9 cellular contexts compared by ENCODE assay signal in the genomic region with DNA sequence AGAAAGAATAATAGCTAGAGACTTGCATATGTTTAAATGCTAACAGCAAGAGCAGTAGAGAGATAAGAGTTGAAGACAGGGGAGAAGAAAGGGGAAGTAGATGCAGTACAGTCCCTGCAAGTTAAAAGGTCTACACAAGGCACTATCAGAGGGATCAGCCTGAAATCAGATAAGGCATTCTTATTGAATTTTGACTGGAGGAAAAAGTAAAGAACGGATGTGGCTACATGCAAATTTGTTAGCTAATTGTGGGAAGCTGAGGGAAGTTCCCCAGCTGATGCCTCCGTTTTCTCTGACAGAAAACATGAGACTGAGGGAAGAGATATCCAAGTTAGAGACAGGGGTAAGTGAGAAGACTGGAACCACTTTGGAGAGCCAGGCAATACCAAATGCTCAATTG.
A peak's percentile ranks its signal among the peaks of the same experiment; 100 is the strongest.
DNase-seq lines count a peak whose midpoint lies in the region; ATAC-seq and FAIRE-seq lines count a peak whose summit lies in the region.
"Had no signal": no experiment of that assay in that cellular context is flagged by ENCODE, and none has a peak within 500 bp of the region (broad histone marks: within the 10 kb centered on the region; RNA-seq: fewer than 3 reads in every experiment).

No MANE protein-coding gene starts in this region.

- ATAC-seq in HG03135 (IDR thresholded peaks at IDR 0.05; ENCODE audit: unreplicated experiment), result peak; percentile 84

- H3K9ac ChIP-seq in BLaER1 treated with 17β-estradiol and CSF1 and Interleukin-3, amounts not matched to agents 10 nM and 100 nM, result peak overlapping the region in 4 of 11 experiments; percentile 17 to 61 (median 40); a peak in 5 of 22 replicates

- H3K9me3 ChIP-seq in BLaER1 treated with 17β-estradiol and CSF1 and Interleukin-3, amounts not matched to agents 10 nM and 100 nM (replicated peaks in 1 of 11), result peaks cover 0 to 3% (median 0%) of the 10 kb centered on the region in 11 experiments; a peak in 4 of 22 replicates

- peaks cover 15 to 91% (median 30%) of the 10 kb centered on the region in 10 experiments for H3K4me1 ChIP-seq in BLaER1 treated with 17β-estradiol and CSF1 and Interleukin-3, amounts not matched to agents 10 nM and 100 nM

- peak overlapping the region; percentile 69 to 91 (median 77) for H3K4me2 ChIP-seq in BLaER1 treated with 17β-estradiol and CSF1 and Interleukin-3, amounts not matched to agents 10 nM and 100 nM

- peaks cover 0 to 11% (median 0%) of the 10 kb centered on the region in 11 experiments; a peak in 4 of 22 replicates for H3K36me3 ChIP-seq in BLaER1 treated with 17β-estradiol and CSF1 and Interleukin-3, amounts not matched to agents 10 nM and 100 nM

- H3K27ac ChIP-seq in BLaER1 treated with 17β-estradiol and CSF1 and Interleukin-3, amounts not matched to agents 10 nM and 100 nM, result peak overlapping the region in 9 of 11 experiments; percentile 42 to 81 (median 52); a peak in 15 of 22 replicates

- H3K27me3 ChIP-seq in BLaER1 treated with 17β-estradiol and CSF1 and Interleukin-3, amounts not matched to agents 10 nM and 100 nM, result no peaks in the 10 kb centered on the region

- H4K20me1 ChIP-seq in BLaER1 treated with 17β-estradiol and CSF1 and Interleukin-3, amounts not matched to agents 10 nM and 100 nM, result no peaks in the 10 kb centered on the region

- H3K4me3 ChIP-seq in BLaER1 treated with 17β-estradiol and CSF1 and Interleukin-3, amounts not matched to agents 10 nM and 100 nM, result peak overlapping the region in 2 of 10 experiments; percentile 18 to 20; a peak in 1 of 20 replicates

- no peak for DNase-seq in GM19239 (ENCODE audit: insufficient read length, low spot score)
- DNase-seq in UCSD-AML1 (lab: John Stamatoyannopoulos, UW; ENCODE audit: unreplicated experiment), result peak; percentile 14
- no peak for DNase-seq in medulla oblongata (ENCODE audit: extremely low spot score)
- no peak for DNase-seq in NCI-H510A (lab: John Stamatoyannopoulos, UW)
- no peak for DNase-seq in NK-92 (lab: John Stamatoyannopoulos, UW; ENCODE audit: unreplicated experiment)
- DNase-seq in effector CD8-positive, alpha-beta T cell (lab: John Stamatoyannopoulos, UW), result no peak

- peak; percentile 77 for FAIRE-seq in GM19239 (lab: Jason Lieb, UNC)
- FAIRE-seq: G401.6 had no signal
